ENCODE assay signal across 1 cellular context in genomic region chr4:24808955-24809354, GRCh38.
TF ChIP-seq lines count a peak whose summit lies in the region.

No MANE protein-coding gene starts in this region.

TF ChIP-seq in IMR-90, 13 proteins besides CTCF, POLR2A, EP300 and RAD21 (continued from another document):
- no peak for TF ChIP-seq USF2 (IDR thresholded peaks at IDR 0.05; ENCODE audit: low read depth, low read length)
- no peak for TF ChIP-seq RFX5 (IDR thresholded peaks at IDR 0.05; ENCODE audit: low read depth, low read length)
- TF ChIP-seq MXI1 (IDR thresholded peaks at IDR 0.05; ENCODE audit: borderline replicate concordance, low read depth, low read length), result no peak
- no peak for TF ChIP-seq BHLHE40 (IDR thresholded peaks at IDR 0.05; ENCODE audit: low read depth, low read length)
- no peak for TF ChIP-seq NFE2L2 (IDR thresholded peaks at IDR 0.05; ENCODE audit: low read depth, low read length)
- TF ChIP-seq CEBPB (IDR thresholded peaks at IDR 0.05; ENCODE audit: low read depth, low read length), result no peak
TF ChIP-seq in IMR-90: peak in this region for 0.
